Comparison of ENCODE assay signal across 11 cellular contexts in the genomic region with DNA sequence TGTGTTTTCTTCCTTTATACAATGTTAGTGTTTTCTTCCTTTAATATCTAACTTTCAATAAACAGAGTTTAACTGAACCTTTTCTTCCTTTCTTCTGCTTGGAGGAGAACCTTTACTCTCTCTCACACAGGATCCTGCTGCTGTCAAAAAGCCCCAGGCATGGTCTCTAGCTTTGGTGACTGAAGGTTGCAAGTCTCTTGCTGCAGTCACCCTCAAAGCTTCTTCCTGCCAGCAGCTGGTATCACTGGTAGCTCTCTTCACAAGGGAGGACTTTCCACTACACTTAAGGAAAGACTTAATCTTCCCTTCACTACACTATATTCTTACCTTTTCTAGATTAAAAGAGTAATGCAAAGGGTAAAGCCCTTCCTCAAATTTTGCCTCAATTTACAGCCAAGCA.
A peak's percentile ranks its signal among the peaks of the same experiment; 100 is the strongest.
DNase-seq lines count a peak whose midpoint lies in the region; ATAC-seq and FAIRE-seq lines count a peak whose summit lies in the region.
"Had no signal": no experiment of that assay in that cellular context is flagged by ENCODE, and none has a peak within 500 bp of the region (broad histone marks: within the 10 kb centered on the region; RNA-seq: fewer than 3 reads in every experiment).

No MANE protein-coding gene starts in this region.

- peak; percentile 63 for DNase-seq in activated CD4-positive, alpha-beta T cell treated with anti-CD3 and anti-CD28 coated beads, Interleukin-2, amount 10 ng/mL, durations not matched to agents 24 days and 14 days
- DNase-seq in activated CD4-positive, alpha-beta T cell treated with anti-CD3 and anti-CD28 coated beads, Interleukin-2, amount 10 ng/mL, durations not matched to agents 7 days and 5 days: no peak
- peak; percentile 3 for DNase-seq in activated T-helper 1 cell treated with anti-CD3 and anti-CD28 coated beads, Interleukin-12 subunit alpha, Interleukin-12 subunit beta, Interleukin-2, Interleukin-4 antibody, amounts not matched to agents 30 ng/mL and 10 ng/mL and 1 ng/mL, durations not matched to agents 14 hours and 24 hours and 36 hours (ENCODE audit: low spot score)
- DNase-seq in HuH-7 (ENCODE audit: low spot score): no peak
- no peak for DNase-seq in mesenteric fat pad (ENCODE audit: low spot score)
- DNase-seq in frontal cortex (ENCODE audit: low spot score in 2 of 2): no peak
- DNase-seq: adrenal gland, NCI-H345 had no signal

- peaks cover 34% of the 10 kb centered on the region for H3K4me1 Mint-ChIP-seq in activated CD4-positive, alpha-beta T cell treated with anti-CD3 and anti-CD28 coated beads, Interleukin-2, amount 10 ng/mL, durations not matched to agents 24 days and 14 days
- H3K4me1 Mint-ChIP-seq in activated CD4-positive, alpha-beta T cell treated with anti-CD3 and anti-CD28 coated beads, Interleukin-2, amount 10 ng/mL, durations not matched to agents 7 days and 5 days: peaks cover 38% of the 10 kb centered on the region
- H3K4me1 Mint-ChIP-seq in activated T-helper 1 cell treated with anti-CD3 and anti-CD28 coated beads, Interleukin-12 subunit alpha, Interleukin-12 subunit beta, Interleukin-2, Interleukin-4 antibody, amounts not matched to agents 30 ng/mL and 10 ng/mL and 1 ng/mL, durations not matched to agents 14 hours and 24 hours and 36 hours (ENCODE audit: low read depth): peaks cover 39% of the 10 kb centered on the region
- H3K4me1 Mint-ChIP-seq in stimulated activated memory B cell treated with anti-CD40 and anti-IgM and Interleukin-4, amounts not matched to agents 10 μg/mL and 1 μg/mL and 100 μg/mL, for 72 hours: peaks cover 62% of the 10 kb centered on the region

- intact Hi-C loops in activated CD4-positive, alpha-beta T cell treated with anti-CD3 and anti-CD28 coated beads, Interleukin-2, amount 10 ng/mL, durations not matched to agents 24 days and 14 days (cut with micrococcal nuclease): no loop called here
- intact Hi-C loops in activated T-helper 1 cell treated with anti-CD3 and anti-CD28 coated beads, Interleukin-12 subunit alpha, Interleukin-12 subunit beta, Interleukin-2, Interleukin-4 antibody, amounts not matched to agents 30 ng/mL and 10 ng/mL and 1 ng/mL, durations not matched to agents 14 hours and 24 hours and 36 hours (cut with micrococcal nuclease): no loop called here

- no peaks in the 10 kb centered on the region for H3K9me3 Mint-ChIP-seq in activated CD4-positive, alpha-beta T cell treated with anti-CD3 and anti-CD28 coated beads, Interleukin-2, amount 10 ng/mL, durations not matched to agents 24 days and 14 days
- H3K9me3 Mint-ChIP-seq in activated CD4-positive, alpha-beta T cell treated with anti-CD3 and anti-CD28 coated beads, Interleukin-2, amount 10 ng/mL, durations not matched to agents 7 days and 5 days: peaks cover 3% of the 10 kb centered on the region
- H3K9me3 Mint-ChIP-seq in activated T-helper 1 cell treated with anti-CD3 and anti-CD28 coated beads, Interleukin-12 subunit alpha, Interleukin-12 subunit beta, Interleukin-2, Interleukin-4 antibody, amounts not matched to agents 30 ng/mL and 10 ng/mL and 1 ng/mL, durations not matched to agents 14 hours and 24 hours and 36 hours: no peaks in the 10 kb centered on the region
- H3K9me3 Mint-ChIP-seq in stimulated activated memory B cell treated with anti-CD40 and anti-IgM and Interleukin-4, amounts not matched to agents 10 μg/mL and 1 μg/mL and 100 μg/mL, for 72 hours: no peaks in the 10 kb centered on the region

- no peak overlapping the region for H3K4me3 Mint-ChIP-seq in activated CD4-positive, alpha-beta T cell treated with anti-CD3 and anti-CD28 coated beads, Interleukin-2, amount 10 ng/mL, durations not matched to agents 24 days and 14 days
- no peak overlapping the region for H3K4me3 Mint-ChIP-seq in activated CD4-positive, alpha-beta T cell treated with anti-CD3 and anti-CD28 coated beads, Interleukin-2, amount 10 ng/mL, durations not matched to agents 7 days and 5 days
- H3K4me3 Mint-ChIP-seq in activated T-helper 1 cell treated with anti-CD3 and anti-CD28 coated beads, Interleukin-12 subunit alpha, Interleukin-12 subunit beta, Interleukin-2, Interleukin-4 antibody, amounts not matched to agents 30 ng/mL and 10 ng/mL and 1 ng/mL, durations not matched to agents 14 hours and 24 hours and 36 hours: no peak overlapping the region
- H3K4me3 Mint-ChIP-seq in stimulated activated memory B cell treated with anti-CD40 and anti-IgM and Interleukin-4, amounts not matched to agents 10 μg/mL and 1 μg/mL and 100 μg/mL, for 72 hours: no peak overlapping the region

- peak; percentile 49 for ATAC-seq in HG02970 (IDR thresholded peaks at IDR 0.05; ENCODE audit: low FRiP score, unreplicated experiment)
- ATAC-seq in stimulated activated memory B cell treated with anti-CD40 and anti-IgM and Interleukin-4, amounts not matched to agents 10 μg/mL and 1 μg/mL and 100 μg/mL, for 72 hours: no peak
- ATAC-seq: naive thymus-derived CD8-positive, alpha-beta T cell had no signal

- no peak overlapping the region for H3K27ac Mint-ChIP-seq in activated CD4-positive, alpha-beta T cell treated with anti-CD3 and anti-CD28 coated beads, Interleukin-2, amount 10 ng/mL, durations not matched to agents 24 days and 14 days
- H3K27ac Mint-ChIP-seq in activated CD4-positive, alpha-beta T cell treated with anti-CD3 and anti-CD28 coated beads, Interleukin-2, amount 10 ng/mL, durations not matched to agents 7 days and 5 days: no peak overlapping the region
- H3K27ac Mint-ChIP-seq in activated T-helper 1 cell treated with anti-CD3 and anti-CD28 coated beads, Interleukin-12 subunit alpha, Interleukin-12 subunit beta, Interleukin-2, Interleukin-4 antibody, amounts not matched to agents 30 ng/mL and 10 ng/mL and 1 ng/mL, durations not matched to agents 14 hours and 24 hours and 36 hours: peak overlapping the region; percentile 1
- peak overlapping the region; percentile 6 for H3K27ac Mint-ChIP-seq in stimulated activated memory B cell treated with anti-CD40 and anti-IgM and Interleukin-4, amounts not matched to agents 10 μg/mL and 1 μg/mL and 100 μg/mL, for 72 hours

- POLR2A ChIA-PET in activated CD4-positive, alpha-beta T cell treated with anti-CD3 and anti-CD28 coated beads, Interleukin-2, amount 10 ng/mL, durations not matched to agents 7 days and 5 days (lab: Charles Lee): no interaction called here

- peaks cover 3% of the 10 kb centered on the region for H3K36me3 Mint-ChIP-seq in activated CD4-positive, alpha-beta T cell treated with anti-CD3 and anti-CD28 coated beads, Interleukin-2, amount 10 ng/mL, durations not matched to agents 24 days and 14 days (ENCODE audit: low read depth)
- peaks cover 3% of the 10 kb centered on the region for H3K36me3 Mint-ChIP-seq in activated CD4-positive, alpha-beta T cell treated with anti-CD3 and anti-CD28 coated beads, Interleukin-2, amount 10 ng/mL, durations not matched to agents 7 days and 5 days (ENCODE audit: low read depth)
- peaks cover 7% of the 10 kb centered on the region for H3K36me3 Mint-ChIP-seq in activated T-helper 1 cell treated with anti-CD3 and anti-CD28 coated beads, Interleukin-12 subunit alpha, Interleukin-12 subunit beta, Interleukin-2, Interleukin-4 antibody, amounts not matched to agents 30 ng/mL and 10 ng/mL and 1 ng/mL, durations not matched to agents 14 hours and 24 hours and 36 hours (ENCODE audit: low read depth)
- peaks cover 15% of the 10 kb centered on the region for H3K36me3 Mint-ChIP-seq in stimulated activated memory B cell treated with anti-CD40 and anti-IgM and Interleukin-4, amounts not matched to agents 10 μg/mL and 1 μg/mL and 100 μg/mL, for 72 hours

- no peak for FAIRE-seq in frontal cortex (lab: Jason Lieb, UNC)

- CTCF ChIA-PET in activated CD4-positive, alpha-beta T cell treated with anti-CD3 and anti-CD28 coated beads, Interleukin-2, amount 10 ng/mL, durations not matched to agents 7 days and 5 days (lab: Charles Lee): interaction anchor here (0.8 kb wide), 1 partner anchor 152 kb away, joined by 3 read pairs; no protein-coding TSS in a partner anchor

- no peaks in the 10 kb centered on the region for H3K27me3 Mint-ChIP-seq in activated CD4-positive, alpha-beta T cell treated with anti-CD3 and anti-CD28 coated beads, Interleukin-2, amount 10 ng/mL, durations not matched to agents 24 days and 14 days
- H3K27me3 Mint-ChIP-seq in activated CD4-positive, alpha-beta T cell treated with anti-CD3 and anti-CD28 coated beads, Interleukin-2, amount 10 ng/mL, durations not matched to agents 7 days and 5 days: no peaks in the 10 kb centered on the region
- no peaks in the 10 kb centered on the region for H3K27me3 Mint-ChIP-seq in activated T-helper 1 cell treated with anti-CD3 and anti-CD28 coated beads, Interleukin-12 subunit alpha, Interleukin-12 subunit beta, Interleukin-2, Interleukin-4 antibody, amounts not matched to agents 30 ng/mL and 10 ng/mL and 1 ng/mL, durations not matched to agents 14 hours and 24 hours and 36 hours (ENCODE audit: insufficient read depth)
- H3K27me3 Mint-ChIP-seq in stimulated activated memory B cell treated with anti-CD40 and anti-IgM and Interleukin-4, amounts not matched to agents 10 μg/mL and 1 μg/mL and 100 μg/mL, for 72 hours: no peaks in the 10 kb centered on the region
- H3K27me3 Mint-ChIP-seq: naive thymus-derived CD8-positive, alpha-beta T cell had no signal

Comparison
In these comparisons a context has a peak if more than half of its experiments do, and no peak if none do; other contexts are left out.
1. DNase-seq: peak in activated CD4-positive, alpha-beta T cell treated with anti-CD3 and anti-CD28 coated beads, Interleukin-2, amount 10 ng/mL, durations not matched to agents 24 days and 14 days (single experiment) and activated T-helper 1 cell treated with anti-CD3 and anti-CD28 coated beads, Interleukin-12 subunit alpha, Interleukin-12 subunit beta, Interleukin-2, Interleukin-4 antibody, amounts not matched to agents 30 ng/mL and 10 ng/mL and 1 ng/mL, durations not matched to agents 14 hours and 24 hours and 36 hours (single experiment); none in activated CD4-positive, alpha-beta T cell treated with anti-CD3 and anti-CD28 coated beads, Interleukin-2, amount 10 ng/mL, durations not matched to agents 7 days and 5 days (single experiment), HuH-7 (single experiment), mesenteric fat pad (single experiment) and frontal cortex (0 of 2).
2. H3K27ac Mint-ChIP-seq: peak in activated T-helper 1 cell treated with anti-CD3 and anti-CD28 coated beads, Interleukin-12 subunit alpha, Interleukin-12 subunit beta, Interleukin-2, Interleukin-4 antibody, amounts not matched to agents 30 ng/mL and 10 ng/mL and 1 ng/mL, durations not matched to agents 14 hours and 24 hours and 36 hours (single experiment) and stimulated activated memory B cell treated with anti-CD40 and anti-IgM and Interleukin-4, amounts not matched to agents 10 μg/mL and 1 μg/mL and 100 μg/mL, for 72 hours (single experiment); none in activated CD4-positive, alpha-beta T cell treated with anti-CD3 and anti-CD28 coated beads, Interleukin-2, amount 10 ng/mL, durations not matched to agents 24 days and 14 days (single experiment) and activated CD4-positive, alpha-beta T cell treated with anti-CD3 and anti-CD28 coated beads, Interleukin-2, amount 10 ng/mL, durations not matched to agents 7 days and 5 days (single experiment).